In the genomic region with DNA sequence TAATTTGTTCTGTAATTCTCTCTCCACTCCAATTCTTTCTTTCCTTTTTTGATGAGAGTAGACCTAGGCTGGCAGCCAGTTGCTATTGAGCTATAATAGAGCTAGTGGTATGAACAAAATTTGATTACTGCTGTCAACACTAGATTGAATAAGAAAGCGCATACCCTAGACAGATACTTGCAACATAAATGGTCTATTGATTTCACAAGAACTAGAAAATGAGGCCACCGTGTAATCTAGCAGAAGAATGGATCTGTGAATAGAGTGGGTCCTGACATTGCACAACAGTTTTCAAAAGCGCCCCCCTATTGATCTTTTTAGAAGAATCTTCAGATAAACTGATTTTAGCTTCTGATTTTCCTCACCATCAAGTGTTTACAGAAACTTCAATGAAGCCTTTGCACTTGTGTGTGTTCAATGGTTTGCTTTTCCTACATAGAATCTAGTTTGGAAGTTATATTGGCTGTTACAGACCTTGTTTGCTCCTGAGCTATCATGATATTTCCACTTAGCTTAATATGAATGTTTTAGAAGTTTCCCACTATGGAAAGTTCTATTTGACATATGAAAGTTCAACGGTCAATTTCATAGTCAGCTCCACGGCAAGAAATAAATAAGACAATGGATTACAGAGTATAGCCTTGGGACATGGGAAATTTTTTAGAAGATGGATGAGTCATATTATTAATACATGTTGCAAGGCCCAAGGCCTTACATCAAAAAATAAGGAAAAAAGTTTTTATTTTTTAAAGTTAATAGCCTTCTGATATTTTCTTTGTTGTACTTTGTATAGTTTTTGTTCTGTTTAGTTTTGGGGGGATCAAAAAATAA, we compare ENCODE assay signal across 1 cellular context.
TF ChIP-seq lines count a peak whose summit lies in the region.

No MANE protein-coding gene starts in this region.

TF ChIP-seq in HepG2, 621 proteins besides CTCF, POLR2A, EP300 and RAD21 (continued from another document and continues in another):
- TF ChIP-seq ZNF260 (CRISPR knock-in tag; IDR thresholded peaks at IDR 0.05; ENCODE audit: borderline replicate concordance, low read depth), result no peak
- no peak for TF ChIP-seq ELF1 (CRISPR knock-in tag; IDR thresholded peaks at IDR 0.05)
- TF ChIP-seq GATAD2A (CRISPR knock-in tag; IDR thresholded peaks at IDR 0.05), result peak; percentile 99
- no peak for TF ChIP-seq MEIS1 (CRISPR knock-in tag; IDR thresholded peaks at IDR 0.05; ENCODE audit: borderline replicate concordance)
- no peak for TF ChIP-seq CC2D1A (CRISPR knock-in tag; IDR thresholded peaks at IDR 0.05)
- TF ChIP-seq ZNF615 (CRISPR knock-in tag; IDR thresholded peaks at IDR 0.05; ENCODE audit: borderline replicate concordance), result no peak
- no peak for TF ChIP-seq ZNF296 (CRISPR knock-in tag; conservative IDR thresholded peaks at IDR 0.05)
- TF ChIP-seq, protein P1, sequence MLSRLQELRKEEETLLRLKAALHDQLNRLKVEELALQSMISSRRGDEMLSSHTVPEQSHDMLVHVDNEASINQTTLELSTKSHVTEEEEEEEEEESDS (CRISPR knock-in tag; IDR thresholded peaks at IDR 0.05; ENCODE audit: borderline replicate concordance), result no peak
- TF ChIP-seq NR1H2 (CRISPR knock-in tag; IDR thresholded peaks at IDR 0.05; ENCODE audit: borderline replicate concordance, low read depth), result no peak
- TF ChIP-seq, protein P2, sequence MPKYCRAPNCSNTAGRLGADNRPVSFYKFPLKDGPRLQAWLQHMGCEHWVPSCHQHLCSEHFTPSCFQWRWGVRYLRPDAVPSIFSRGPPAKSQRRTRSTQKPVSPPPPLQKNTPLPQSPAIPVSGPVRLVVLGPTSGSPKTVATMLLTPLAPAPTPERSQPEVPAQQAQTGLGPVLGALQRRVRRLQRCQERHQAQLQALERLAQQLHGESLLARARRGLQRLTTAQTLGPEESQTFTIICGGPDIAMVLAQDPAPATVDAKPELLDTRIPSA (CRISPR knock-in tag; IDR thresholded peaks at IDR 0.05; ENCODE audit: borderline replicate concordance), result no peak
- no peak for TF ChIP-seq STAT5B (CRISPR knock-in tag; IDR thresholded peaks at IDR 0.05)
- peak; percentile 85 for TF ChIP-seq NFIC (IDR thresholded peaks at IDR 0.05; ENCODE audit: low read length)
- no peak for TF ChIP-seq ZBTB3 (CRISPR knock-in tag; IDR thresholded peaks at IDR 0.05; ENCODE audit: borderline replicate concordance, low read depth)
- TF ChIP-seq ZMYM2 (CRISPR knock-in tag; IDR thresholded peaks at IDR 0.05), result no peak
- peak; percentile 81 for TF ChIP-seq MED1 (CRISPR knock-in tag; IDR thresholded peaks at IDR 0.05)
- no peak for TF ChIP-seq SNRNP70 (IDR thresholded peaks at IDR 0.05; ENCODE audit: low read depth, low read length)
- TF ChIP-seq ZNF326 (CRISPR knock-in tag; IDR thresholded peaks at IDR 0.05; ENCODE audit: borderline replicate concordance), result no peak
- TF ChIP-seq AGO1 (IDR thresholded peaks at IDR 0.05; ENCODE audit: low read depth, low read length, poor library complexity, severe bottlenecking), result no peak
- no peak for TF ChIP-seq ZNF17 (CRISPR knock-in tag; IDR thresholded peaks at IDR 0.05)
- TF ChIP-seq, protein P3, sequence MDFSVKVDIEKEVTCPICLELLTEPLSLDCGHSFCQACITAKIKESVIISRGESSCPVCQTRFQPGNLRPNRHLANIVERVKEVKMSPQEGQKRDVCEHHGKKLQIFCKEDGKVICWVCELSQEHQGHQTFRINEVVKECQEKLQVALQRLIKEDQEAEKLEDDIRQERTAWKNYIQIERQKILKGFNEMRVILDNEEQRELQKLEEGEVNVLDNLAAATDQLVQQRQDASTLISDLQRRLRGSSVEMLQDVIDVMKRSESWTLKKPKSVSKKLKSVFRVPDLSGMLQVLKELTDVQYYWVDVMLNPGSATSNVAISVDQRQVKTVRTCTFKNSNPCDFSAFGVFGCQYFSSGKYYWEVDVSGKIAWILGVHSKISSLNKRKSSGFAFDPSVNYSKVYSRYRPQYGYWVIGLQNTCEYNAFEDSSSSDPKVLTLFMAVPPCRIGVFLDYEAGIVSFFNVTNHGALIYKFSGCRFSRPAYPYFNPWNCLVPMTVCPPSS (IDR thresholded peaks at IDR 0.05), result no peak
- TF ChIP-seq PRPF4 (IDR thresholded peaks at IDR 0.05; ENCODE audit: low read depth, low read length, poor library complexity, severe bottlenecking), result no peak
- no peak for TF ChIP-seq ZNF563 (CRISPR knock-in tag; IDR thresholded peaks at IDR 0.05)
- TF ChIP-seq ZNF292 (CRISPR knock-in tag; IDR thresholded peaks at IDR 0.05; ENCODE audit: borderline replicate concordance, low read depth), result peak; percentile 57; the same call in 1 of the 2 replicates
- TF ChIP-seq NONO (IDR thresholded peaks at IDR 0.05), result no peak
- 0 out of 2 replicates have a peak, but pooled peaks have one; percentile 22 for TF ChIP-seq NONO (CRISPR knock-in tag; conservative IDR thresholded peaks at IDR 0.05)
- TF ChIP-seq ZNF501 (CRISPR knock-in tag; IDR thresholded peaks at IDR 0.05), result no peak
- TF ChIP-seq NAIF1 (CRISPR knock-in tag; IDR thresholded peaks at IDR 0.05; ENCODE audit: borderline replicate concordance), result 0 out of 2 replicates have a peak, but pooled peaks have one; percentile 56
- no peak for TF ChIP-seq U2AF2 (IDR thresholded peaks at IDR 0.05; ENCODE audit: low read depth, low read length)
- TF ChIP-seq, protein P4, sequence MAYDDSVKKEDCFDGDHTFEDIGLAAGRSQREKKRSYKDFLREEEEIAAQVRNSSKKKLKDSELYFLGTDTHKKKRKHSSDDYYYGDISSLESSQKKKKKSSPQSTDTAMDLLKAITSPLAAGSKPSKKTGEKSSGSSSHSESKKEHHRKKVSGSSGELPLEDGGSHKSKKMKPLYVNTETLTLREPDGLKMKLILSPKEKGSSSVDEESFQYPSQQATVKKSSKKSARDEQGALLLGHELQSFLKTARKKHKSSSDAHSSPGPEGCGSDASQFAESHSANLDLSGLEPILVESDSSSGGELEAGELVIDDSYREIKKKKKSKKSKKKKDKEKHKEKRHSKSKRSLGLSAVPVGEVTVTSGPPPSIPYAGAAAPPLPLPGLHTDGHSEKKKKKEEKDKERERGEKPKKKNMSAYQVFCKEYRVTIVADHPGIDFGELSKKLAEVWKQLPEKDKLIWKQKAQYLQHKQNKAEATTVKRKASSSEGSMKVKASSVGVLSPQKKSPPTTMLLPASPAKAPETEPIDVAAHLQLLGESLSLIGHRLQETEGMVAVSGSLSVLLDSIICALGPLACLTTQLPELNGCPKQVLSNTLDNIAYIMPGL (CRISPR knock-in tag; IDR thresholded peaks at IDR 0.05; ENCODE audit: borderline replicate concordance in 1 of 2, low read depth in 1 of 2), result no peak; a peak in 1 of 4 replicates
- no peak for TF ChIP-seq ZFX (CRISPR knock-in tag; IDR thresholded peaks at IDR 0.05; ENCODE audit: low read depth)
- no peak for TF ChIP-seq EED (CRISPR knock-in tag; IDR thresholded peaks at IDR 0.05)
- no peak for TF ChIP-seq KDM5A (IDR thresholded peaks at IDR 0.05; ENCODE audit: borderline replicate concordance, low read length)
- TF ChIP-seq TBX2 (CRISPR knock-in tag; IDR thresholded peaks at IDR 0.05; ENCODE audit: borderline replicate concordance), result peak; percentile 82
- no peak for TF ChIP-seq STAG1 (CRISPR knock-in tag; IDR thresholded peaks at IDR 0.05)
- peak; percentile 86 for TF ChIP-seq CREM (IDR thresholded peaks at IDR 0.05)
- no peak for TF ChIP-seq CREM (CRISPR knock-in tag; IDR thresholded peaks at IDR 0.05)
- TF ChIP-seq, protein P5, sequence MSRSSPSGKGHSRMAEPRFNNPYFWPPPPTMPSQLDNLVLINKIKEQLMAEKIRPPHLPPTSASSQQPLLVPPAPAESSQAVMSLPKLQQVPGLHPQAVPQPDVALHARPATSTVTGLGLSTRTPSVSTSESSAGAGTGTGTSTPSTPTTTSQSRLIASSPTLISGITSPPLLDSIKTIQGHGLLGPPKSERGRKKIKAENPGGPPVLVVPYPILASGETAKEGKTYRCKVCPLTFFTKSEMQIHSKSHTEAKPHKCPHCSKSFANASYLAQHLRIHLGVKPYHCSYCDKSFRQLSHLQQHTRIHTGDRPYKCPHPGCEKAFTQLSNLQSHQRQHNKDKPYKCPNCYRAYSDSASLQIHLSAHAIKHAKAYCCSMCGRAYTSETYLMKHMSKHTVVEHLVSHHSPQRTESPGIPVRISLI (CRISPR knock-in tag; IDR thresholded peaks at IDR 0.05; ENCODE audit: borderline replicate concordance), result no peak
- TF ChIP-seq YY1 (IDR thresholded peaks at IDR 0.05; ENCODE audit: insufficient read depth, insufficient replicate concordance, low read depth, low read length), result no peak
- TF ChIP-seq JUND (CRISPR knock-in tag; IDR thresholded peaks at IDR 0.05), result peak; percentile 43; the same call in 1 of the 2 replicates
- TF ChIP-seq KAT2B (IDR thresholded peaks at IDR 0.05; ENCODE audit: borderline replicate concordance, low read depth, low read length), result no peak
- TF ChIP-seq, protein P6, sequence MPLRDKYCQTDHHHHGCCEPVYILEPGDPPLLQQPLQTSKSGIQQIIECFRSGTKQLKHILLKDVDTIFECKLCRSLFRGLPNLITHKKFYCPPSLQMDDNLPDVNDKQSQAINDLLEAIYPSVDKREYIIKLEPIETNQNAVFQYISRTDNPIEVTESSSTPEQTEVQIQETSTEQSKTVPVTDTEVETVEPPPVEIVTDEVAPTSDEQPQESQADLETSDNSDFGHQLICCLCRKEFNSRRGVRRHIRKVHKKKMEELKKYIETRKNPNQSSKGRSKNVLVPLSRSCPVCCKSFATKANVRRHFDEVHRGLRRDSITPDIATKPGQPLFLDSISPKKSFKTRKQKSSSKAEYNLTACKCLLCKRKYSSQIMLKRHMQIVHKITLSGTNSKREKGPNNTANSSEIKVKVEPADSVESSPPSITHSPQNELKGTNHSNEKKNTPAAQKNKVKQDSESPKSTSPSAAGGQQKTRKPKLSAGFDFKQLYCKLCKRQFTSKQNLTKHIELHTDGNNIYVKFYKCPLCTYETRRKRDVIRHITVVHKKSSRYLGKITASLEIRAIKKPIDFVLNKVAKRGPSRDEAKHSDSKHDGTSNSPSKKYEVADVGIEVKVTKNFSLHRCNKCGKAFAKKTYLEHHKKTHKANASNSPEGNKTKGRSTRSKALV (CRISPR knock-in tag; IDR thresholded peaks at IDR 0.05), result no peak
- no peak for TF ChIP-seq HIVEP1 (CRISPR knock-in tag; IDR thresholded peaks at IDR 0.05)
- no peak for TF ChIP-seq ARHGAP35 (CRISPR knock-in tag; IDR thresholded peaks at IDR 0.05; ENCODE audit: borderline replicate concordance)
- TF ChIP-seq, protein P7, sequence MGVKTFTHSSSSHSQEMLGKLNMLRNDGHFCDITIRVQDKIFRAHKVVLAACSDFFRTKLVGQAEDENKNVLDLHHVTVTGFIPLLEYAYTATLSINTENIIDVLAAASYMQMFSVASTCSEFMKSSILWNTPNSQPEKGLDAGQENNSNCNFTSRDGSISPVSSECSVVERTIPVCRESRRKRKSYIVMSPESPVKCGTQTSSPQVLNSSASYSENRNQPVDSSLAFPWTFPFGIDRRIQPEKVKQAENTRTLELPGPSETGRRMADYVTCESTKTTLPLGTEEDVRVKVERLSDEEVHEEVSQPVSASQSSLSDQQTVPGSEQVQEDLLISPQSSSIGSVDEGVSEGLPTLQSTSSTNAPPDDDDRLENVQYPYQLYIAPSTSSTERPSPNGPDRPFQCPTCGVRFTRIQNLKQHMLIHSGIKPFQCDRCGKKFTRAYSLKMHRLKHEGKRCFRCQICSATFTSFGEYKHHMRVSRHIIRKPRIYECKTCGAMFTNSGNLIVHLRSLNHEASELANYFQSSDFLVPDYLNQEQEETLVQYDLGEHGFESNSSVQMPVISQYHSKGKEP (CRISPR knock-in tag; IDR thresholded peaks at IDR 0.05), result no peak
- no peak; the same call in 1 of the 2 replicates for TF ChIP-seq NCOA1 (CRISPR knock-in tag; IDR thresholded peaks at IDR 0.05)
- TF ChIP-seq, protein P8, sequence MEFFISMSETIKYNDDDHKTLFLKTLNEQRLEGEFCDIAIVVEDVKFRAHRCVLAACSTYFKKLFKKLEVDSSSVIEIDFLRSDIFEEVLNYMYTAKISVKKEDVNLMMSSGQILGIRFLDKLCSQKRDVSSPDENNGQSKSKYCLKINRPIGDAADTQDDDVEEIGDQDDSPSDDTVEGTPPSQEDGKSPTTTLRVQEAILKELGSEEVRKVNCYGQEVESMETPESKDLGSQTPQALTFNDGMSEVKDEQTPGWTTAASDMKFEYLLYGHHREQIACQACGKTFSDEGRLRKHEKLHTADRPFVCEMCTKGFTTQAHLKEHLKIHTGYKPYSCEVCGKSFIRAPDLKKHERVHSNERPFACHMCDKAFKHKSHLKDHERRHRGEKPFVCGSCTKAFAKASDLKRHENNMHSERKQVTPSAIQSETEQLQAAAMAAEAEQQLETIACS (CRISPR knock-in tag; IDR thresholded peaks at IDR 0.05), result no peak
- no peak for TF ChIP-seq ZNF644 (CRISPR knock-in tag; IDR thresholded peaks at IDR 0.05; ENCODE audit: low read depth)
- no peak for TF ChIP-seq PHF5A (CRISPR knock-in tag; IDR thresholded peaks at IDR 0.05; ENCODE audit: low read depth, unreplicated experiment)
- no peak for TF ChIP-seq MAFF (IDR thresholded peaks at IDR 0.05; ENCODE audit: low read depth, low read length)
- TF ChIP-seq, protein P9, sequence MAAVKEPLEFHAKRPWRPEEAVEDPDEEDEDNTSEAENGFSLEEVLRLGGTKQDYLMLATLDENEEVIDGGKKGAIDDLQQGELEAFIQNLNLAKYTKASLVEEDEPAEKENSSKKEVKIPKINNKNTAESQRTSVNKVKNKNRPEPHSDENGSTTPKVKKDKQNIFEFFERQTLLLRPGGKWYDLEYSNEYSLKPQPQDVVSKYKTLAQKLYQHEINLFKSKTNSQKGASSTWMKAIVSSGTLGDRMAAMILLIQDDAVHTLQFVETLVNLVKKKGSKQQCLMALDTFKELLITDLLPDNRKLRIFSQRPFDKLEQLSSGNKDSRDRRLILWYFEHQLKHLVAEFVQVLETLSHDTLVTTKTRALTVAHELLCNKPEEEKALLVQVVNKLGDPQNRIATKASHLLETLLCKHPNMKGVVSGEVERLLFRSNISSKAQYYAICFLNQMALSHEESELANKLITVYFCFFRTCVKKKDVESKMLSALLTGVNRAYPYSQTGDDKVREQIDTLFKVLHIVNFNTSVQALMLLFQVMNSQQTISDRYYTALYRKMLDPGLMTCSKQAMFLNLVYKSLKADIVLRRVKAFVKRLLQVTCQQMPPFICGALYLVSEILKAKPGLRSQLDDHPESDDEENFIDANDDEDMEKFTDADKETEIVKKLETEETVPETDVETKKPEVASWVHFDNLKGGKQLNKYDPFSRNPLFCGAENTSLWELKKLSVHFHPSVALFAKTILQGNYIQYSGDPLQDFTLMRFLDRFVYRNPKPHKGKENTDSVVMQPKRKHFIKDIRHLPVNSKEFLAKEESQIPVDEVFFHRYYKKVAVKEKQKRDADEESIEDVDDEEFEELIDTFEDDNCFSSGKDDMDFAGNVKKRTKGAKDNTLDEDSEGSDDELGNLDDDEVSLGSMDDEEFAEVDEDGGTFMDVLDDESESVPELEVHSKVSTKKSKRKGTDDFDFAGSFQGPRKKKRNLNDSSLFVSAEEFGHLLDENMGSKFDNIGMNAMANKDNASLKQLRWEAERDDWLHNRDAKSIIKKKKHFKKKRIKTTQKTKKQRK (IDR thresholded peaks at IDR 0.05; ENCODE audit: low read length), result no peak
- TF ChIP-seq, protein P10, sequence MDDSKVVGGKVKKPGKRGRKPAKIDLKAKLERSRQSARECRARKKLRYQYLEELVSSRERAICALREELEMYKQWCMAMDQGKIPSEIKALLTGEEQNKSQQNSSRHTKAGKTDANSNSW (CRISPR knock-in tag; IDR thresholded peaks at IDR 0.05; ENCODE audit: borderline replicate concordance), result no peak
- TF ChIP-seq, protein P11, sequence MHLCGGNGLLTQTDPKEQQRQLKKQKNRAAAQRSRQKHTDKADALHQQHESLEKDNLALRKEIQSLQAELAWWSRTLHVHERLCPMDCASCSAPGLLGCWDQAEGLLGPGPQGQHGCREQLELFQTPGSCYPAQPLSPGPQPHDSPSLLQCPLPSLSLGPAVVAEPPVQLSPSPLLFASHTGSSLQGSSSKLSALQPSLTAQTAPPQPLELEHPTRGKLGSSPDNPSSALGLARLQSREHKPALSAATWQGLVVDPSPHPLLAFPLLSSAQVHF (CRISPR knock-in tag; IDR thresholded peaks at IDR 0.05), result no peak
- TF ChIP-seq ZNF709 (CRISPR knock-in tag; IDR thresholded peaks at IDR 0.05), result no peak
- TF ChIP-seq PAF1 (CRISPR knock-in tag; IDR thresholded peaks at IDR 0.05), result no peak
- no peak for TF ChIP-seq ZNF7 (CRISPR knock-in tag; IDR thresholded peaks at IDR 0.05)
